In genomic region chr20:9359561-9360308, GRCh38 we compare ENCODE assay signal across 8 cellular contexts.
DNase-seq lines count a peak whose midpoint lies in the region; ATAC-seq and TF ChIP-seq lines count a peak whose summit lies in the region.

No MANE protein-coding gene starts in this region.

- no peaks in the 10 kb centered on the region for H3K27me3 ChIP-seq in Karpas-422 (ENCODE audit: low read length)
- no peaks in the 10 kb centered on the region for H3K27me3 ChIP-seq in gastroesophageal sphincter

- TF ChIP-seq EP300 in gastroesophageal sphincter (IDR thresholded peaks at IDR 0.05), result no peak

- H3K36me3 ChIP-seq in Karpas-422 (ENCODE audit: insufficient read depth, low read length) (no peaks in the 10 kb centered on the region), SK-N-MC (ENCODE audit: insufficient read depth, low read length) (no peaks in the 10 kb centered on the region), gastroesophageal sphincter (peaks cover 0 to 18% of the 10 kb centered on the region in 2 donors)

- no peak overlapping the region for H3K4me2 ChIP-seq in Karpas-422 (ENCODE audit: low read depth, low read length, poor library complexity, severe bottlenecking)

- H3K9ac ChIP-seq in Karpas-422 (ENCODE audit: low read length) (no peak overlapping the region), SK-N-MC (ENCODE audit: insufficient read length) (no peak overlapping the region)

- H3K27ac ChIP-seq in Karpas-422 (ENCODE audit: low read length), result no peak overlapping the region
- no peak overlapping the region for H3K27ac ChIP-seq in SK-N-MC
- peak overlapping the region in 1 of 4 donors; percentile 25 for H3K27ac ChIP-seq in gastroesophageal sphincter

- H3K4me1 ChIP-seq in Karpas-422 (ENCODE audit: low read length), result no peaks in the 10 kb centered on the region
- peaks cover 0 to 32% (median 9%) of the 10 kb centered on the region in 3 donors for H3K4me1 ChIP-seq in gastroesophageal sphincter

- DNase-seq in D341Med (ENCODE audit: low spot score), result peak; percentile 24
- peak; percentile 65 for DNase-seq in Karpas-422
- DNase-seq in SK-N-MC (ENCODE audit: low read depth, low spot score), result peak; percentile 45
- DNase-seq in pulmonary artery endothelial cell (ENCODE audit: low read depth, low spot score), result peak; percentile 27
- no peak for DNase-seq in DMS79 treated with DMSO at 0.1 percent for 48 hours (lab: John Stamatoyannopoulos, UW)

- H2AFZ ChIP-seq in Karpas-422 (ENCODE audit: low read length), result no peak overlapping the region

- H3K4me3 ChIP-seq in Karpas-422 (ENCODE audit: low read length), result no peak overlapping the region
- H3K4me3 ChIP-seq in SK-N-MC, result no peak overlapping the region
- H3K4me3 ChIP-seq in gastroesophageal sphincter, result no peak overlapping the region

- no peak for TF ChIP-seq POLR2A in gastroesophageal sphincter (IDR thresholded peaks at IDR 0.05)
- TF ChIP-seq POLR2A in GM18505 (IDR thresholded peaks at IDR 0.05; ENCODE audit: borderline replicate concordance, extremely low read depth, insufficient read depth, insufficient read length), result no peak

- ATAC-seq in gastroesophageal sphincter (peak; percentile 56), GM18505 (IDR thresholded peaks at IDR 0.05; ENCODE audit: unreplicated experiment) (no peak), HG03342 (IDR thresholded peaks at IDR 0.05; ENCODE audit: unreplicated experiment) (no peak)

- H3K9me3 ChIP-seq in Karpas-422 (ENCODE audit: low read length) (no peaks in the 10 kb centered on the region), SK-N-MC (ENCODE audit: low read depth, low read length) (no peaks in the 10 kb centered on the region), gastroesophageal sphincter (no peaks in the 10 kb centered on the region)

- no peaks in the 10 kb centered on the region for H4K20me1 ChIP-seq in Karpas-422 (ENCODE audit: insufficient read depth, low read depth, low read length)

- TF ChIP-seq CTCF in gastroesophageal sphincter (IDR thresholded peaks at IDR 0.05), result peak; percentile 52 to 74 (median 61)

- H3K79me2 ChIP-seq in Karpas-422 (ENCODE audit: low read length), result no peaks in the 10 kb centered on the region

- no peaks in the 10 kb centered on the region for H3K9me2 ChIP-seq in Karpas-422 (replicated peaks; ENCODE audit: insufficient read depth, low read length)

- 19 to 49% methylated on average over 4 to 14 of the region's 14 CpGs for WGBS in gastroesophageal sphincter (ENCODE audit: low coverage in 1 of 2), 2 donors
